22 cellular contexts compared by ENCODE assay signal in the genomic region with DNA sequence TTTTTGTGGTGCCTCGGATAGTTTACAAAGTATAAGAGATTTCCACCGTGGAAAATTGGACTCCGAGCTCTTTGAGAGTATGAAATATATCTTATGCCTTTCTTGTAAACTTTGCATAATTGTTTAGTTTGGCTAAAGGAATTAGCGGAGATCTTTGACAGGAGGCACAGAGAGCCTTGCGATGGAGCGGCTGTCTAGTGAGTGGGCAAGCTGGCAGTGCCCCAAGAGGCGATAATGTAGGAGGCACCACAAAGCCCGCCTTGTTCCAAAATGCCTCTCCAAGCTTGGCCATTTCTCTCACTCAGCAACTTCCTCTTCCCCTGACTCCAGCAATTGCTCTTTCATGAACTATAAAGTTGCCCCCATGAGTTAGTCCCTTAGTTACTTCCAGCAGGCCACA.
A peak's percentile ranks its signal among the peaks of the same experiment; 100 is the strongest.
DNase-seq lines count a peak whose midpoint lies in the region; FAIRE-seq and TF ChIP-seq lines count a peak whose summit lies in the region.
"Had no signal": no experiment of that assay in that cellular context is flagged by ENCODE, and none has a peak within 500 bp of the region (broad histone marks: within the 10 kb centered on the region; RNA-seq: fewer than 3 reads in every experiment).

No MANE protein-coding gene starts in this region.

- no peak for TF ChIP-seq POLR2A in erythroblast (IDR thresholded peaks at IDR 0.05; ENCODE audit: low read length)

- no peak for FAIRE-seq in GM19239 (lab: Jason Lieb, UNC)
- FAIRE-seq: bronchial epithelial cell, colon, GM12892 had no signal

- DNase-seq in Daoy (ENCODE audit: low read depth) (peak; percentile 5), SK-MEL-5 (ENCODE audit: low read depth, low spot score) (peak; percentile 83), foreskin melanocyte (peak; percentile 82), pons (ENCODE audit: low spot score) (peak; percentile 5), erythroblast (lab: John Stamatoyannopoulos, UW) (no peak), GM19239 (ENCODE audit: insufficient read length, low spot score) (no peak)
- no peak for DNase-seq in stimulated activated CD4-positive, alpha-beta T cell treated with anti-CD3 and anti-CD28 coated beads, Interleukin-1b, Interleukin-23, amount 100 ng/mL, for 48 hours
- DNase-seq: activated CD4-positive, alpha-beta T cell treated with anti-CD3 and anti-CD28 coated beads for 4 hours; activated naive CD4-positive, alpha-beta T cell; activated T-cell treated with anti-CD3 and anti-CD28 coated beads, Interleukin-2, amount 50 U/mL, for 4 hours; effector memory CD8-positive, alpha-beta T cell; esophagus squamous epithelium; NCI-H1417; NCI-H510A; spleen; stimulated activated CD4-positive, alpha-beta T cell treated with anti-CD3 and anti-CD28 coated beads, Interleukin-4, amount 100 ng/mL, for 24 hours; stimulated activated naive B cell treated with anti-CD40 and anti-IgM and Interleukin-4, amounts not matched to agents 10 μg/mL and 1 μg/mL and 100 μg/mL, for 72 hours; T-helper 1 cell; uterus had no signal

- in situ Hi-C loops in SK-MEL-5 (cut with HindIII; ENCODE audit: low pct_unique_long_range_greater_than_20kb, low sequenced_read_pairs), result no loop called here

Comparison
In these comparisons a context has a peak if more than half of its experiments do, and no peak if none do; other contexts are left out.
1. DNase-seq: peak in Daoy (single experiment), SK-MEL-5 (single experiment), foreskin melanocyte (single experiment) and pons (single experiment); none in erythroblast (0 of 2), GM19239 (single experiment) and stimulated activated CD4-positive, alpha-beta T cell treated with anti-CD3 and anti-CD28 coated beads, Interleukin-1b, Interleukin-23, amount 100 ng/mL, for 48 hours (single experiment).